In the genomic region with DNA sequence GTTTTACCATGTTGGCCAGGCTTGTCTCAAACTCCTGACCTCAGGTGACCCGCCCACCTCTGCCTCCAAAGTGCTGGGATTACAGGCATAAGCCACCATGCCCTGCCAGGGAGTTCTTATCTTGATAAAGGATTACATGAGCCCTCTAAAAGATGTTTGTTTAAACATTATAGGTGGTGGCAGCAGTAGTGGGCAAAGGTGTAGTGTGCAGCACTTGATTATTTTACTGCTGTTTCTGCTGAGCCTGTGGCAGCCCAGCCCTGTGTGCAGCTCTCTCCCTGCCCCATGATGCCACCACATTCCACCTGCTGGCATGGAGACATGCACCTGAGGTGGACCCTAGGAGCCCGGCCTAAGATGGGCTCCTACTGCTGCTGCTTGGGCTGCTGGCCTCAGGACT, we compare ENCODE assay signal across 29 cellular contexts.
"Had no signal": no experiment of that assay in that cellular context is flagged by ENCODE, and none has a peak within 500 bp of the region (broad histone marks: within the 10 kb centered on the region; RNA-seq: fewer than 3 reads in every experiment).

No MANE protein-coding gene starts in this region.

- H3K27ac Mint-ChIP-seq: activated CD8-positive, alpha-beta T cell treated with anti-CD3 and anti-CD28 coated beads for 36 hours; activated naive CD8-positive, alpha-beta T cell; activated T-helper 17 cell treated with anti-CD3 and anti-CD28 coated beads, Interleukin-2, amount 50 U/mL, for 72 hours; effector memory CD8-positive, alpha-beta T cell; T-helper 17 cell; T-helper 2 cell treated with Interferon-gamma antibody and Interleukin-4, amounts not matched to agents 5 μg/mL and 100 μg/mL, for 36 hours; WTC11 had no signal

- H3K4me3 ChIP-seq: esophagus muscularis mucosa, gastrocnemius medialis had no signal

- H3K4me1 ChIP-seq: esophagus muscularis mucosa, foreskin keratinocyte, gastrocnemius medialis had no signal

- H3K4me3 Mint-ChIP-seq: activated CD8-positive, alpha-beta T cell treated with anti-CD3 and anti-CD28 coated beads for 36 hours; activated naive CD8-positive, alpha-beta T cell; activated T-cell treated with anti-CD3 and anti-CD28 coated beads, Interleukin-2, amount 50 U/mL, for 4 hours; activated T-helper 17 cell treated with anti-CD3 and anti-CD28 coated beads, Interleukin-2, amount 50 U/mL, for 72 hours; effector memory CD8-positive, alpha-beta T cell; T-helper 17 cell; T-helper 2 cell treated with Interferon-gamma antibody and Interleukin-4, amounts not matched to agents 5 μg/mL and 100 μg/mL, for 36 hours; WTC11 had no signal

- H3K9me3 ChIP-seq: gastrocnemius medialis had no signal

- DNase-seq: activated CD4-positive, alpha-beta T cell treated with anti-CD3 and anti-CD28 coated beads for 48 hours; activated CD4-positive, alpha-beta T cell treated with anti-CD3 and anti-CD28 coated beads, Interleukin-2, amount 50 U/mL, for 1 hour; activated CD4-positive, alpha-beta T cell treated with anti-CD3 and anti-CD28 coated beads, Interleukin-2, amount 50 U/mL, for 48 hours; activated CD8-positive, alpha-beta memory T cell treated with anti-CD3 and anti-CD28 coated beads for 24 hours; activated CD8-positive, alpha-beta T cell treated with anti-CD3 and anti-CD28 coated beads for 36 hours; activated effector memory CD4-positive, alpha-beta T cell treated with Interleukin-2 at 50 U/mL for 16 hours; activated gamma-delta T cell treated with Interleukin-2 at 50 U/mL for 16 hours; activated naive CD4-positive, alpha-beta T cell treated with anti-CD3 and anti-CD28 coated beads, Interleukin-2, amount 50 U/mL, for 16 hours; activated naive CD4-positive, alpha-beta T cell treated with Interleukin-2 at 50 U/mL for 16 hours; activated T-cell treated with anti-CD3 and anti-CD28 coated beads, Interleukin-2, amount 50 U/mL, for 4 hours; amniotic stem cell; anterior cingulate cortex; caudate nucleus; cortex of kidney; dermis blood vessel endothelial cell; effector CD4-positive, alpha-beta T cell; effector memory CD8-positive, alpha-beta T cell; erythroblast; foreskin keratinocyte; gastrocnemius medialis; glutamatergic neuron; T-helper 1 cell; T-helper 17 cell; T1000 had no signal

- H3K4me1 Mint-ChIP-seq: activated T-helper 17 cell treated with anti-CD3 and anti-CD28 coated beads, Interleukin-2, amount 50 U/mL, for 72 hours; T-helper 17 cell; WTC11 had no signal

- H3K27me3 Mint-ChIP-seq: activated CD8-positive, alpha-beta T cell treated with anti-CD3 and anti-CD28 coated beads for 36 hours; activated naive CD8-positive, alpha-beta T cell; activated T-helper 17 cell treated with anti-CD3 and anti-CD28 coated beads, Interleukin-2, amount 50 U/mL, for 72 hours; effector memory CD8-positive, alpha-beta T cell; T-helper 17 cell had no signal

- H3K27ac ChIP-seq: esophagus muscularis mucosa, foreskin keratinocyte, gastrocnemius medialis had no signal

- H3K27me3 ChIP-seq: esophagus muscularis mucosa, foreskin keratinocyte, gastrocnemius medialis had no signal

- ATAC-seq: activated CD8-positive, alpha-beta T cell treated with anti-CD3 and anti-CD28 coated beads for 36 hours; activated T-cell treated with anti-CD3 and anti-CD28 coated beads, Interleukin-2, amount 50 U/mL, for 4 hours; activated T-helper 17 cell treated with anti-CD3 and anti-CD28 coated beads, Interleukin-2, amount 50 U/mL, for 72 hours; effector memory CD8-positive, alpha-beta T cell; foreskin keratinocyte; gastrocnemius medialis; T-helper 17 cell; WTC11 had no signal
